8 cellular contexts compared by ENCODE assay signal in genomic region chr2:12456293-12457151, GRCh38.
DNase-seq lines count a peak whose midpoint lies in the region; ATAC-seq and TF ChIP-seq lines count a peak whose summit lies in the region.

No MANE protein-coding gene starts in this region.

- TF ChIP-seq POLR2A in heart left ventricle (IDR thresholded peaks at IDR 0.05): no peak

- CTCF ChIA-PET in activated naive CD4-positive, alpha-beta T cell treated with anti-CD3 and anti-CD28 coated beads for 36 hours (lab: Charles Lee): no interaction called here

- no peaks in the 10 kb centered on the region for H3K27me3 Mint-ChIP-seq in activated naive CD4-positive, alpha-beta T cell treated with anti-CD3 and anti-CD28 coated beads for 36 hours (ENCODE audit: low read depth)

- peak overlapping the region; percentile 63 for H3K4me3 Mint-ChIP-seq in activated naive CD4-positive, alpha-beta T cell treated with anti-CD3 and anti-CD28 coated beads for 36 hours

- intact Hi-C loops in activated naive CD4-positive, alpha-beta T cell treated with anti-CD3 and anti-CD28 coated beads for 36 hours (cut with micrococcal nuclease): loop anchor here (1.0 to 2.0 kb wide), 4 partner anchors 14 to 99 kb away; no protein-coding TSS in a partner anchor
- intact Hi-C loops in heart left ventricle (cut with DNase I): no loop called here

- no peaks in the 10 kb centered on the region for H3K36me3 Mint-ChIP-seq in activated naive CD4-positive, alpha-beta T cell treated with anti-CD3 and anti-CD28 coated beads for 36 hours (ENCODE audit: low read depth)

- no peaks in the 10 kb centered on the region for H3K9me3 Mint-ChIP-seq in activated naive CD4-positive, alpha-beta T cell treated with anti-CD3 and anti-CD28 coated beads for 36 hours

- H3K27me3 ChIP-seq in heart left ventricle (no peaks in the 10 kb centered on the region), skeletal muscle tissue (ENCODE audit: control insufficient read depth in 3 of 3, insufficient read depth in 3 of 3, low read length in 3 of 3) (no peaks in the 10 kb centered on the region)

- TF ChIP-seq CTCF in AG10803 (conservative IDR thresholded peaks at IDR 0.05; ENCODE audit: low read length) (no peak), heart left ventricle (IDR thresholded peaks at IDR 0.05) (no peak)

- peak overlapping the region; percentile 86 for H3K27ac Mint-ChIP-seq in activated naive CD4-positive, alpha-beta T cell treated with anti-CD3 and anti-CD28 coated beads for 36 hours

- 19 to 26% (median 24%) methylated on average over 7 of the region's 7 CpGs for WGBS in heart left ventricle, 4 donors

- H3K4me1 Mint-ChIP-seq in activated naive CD4-positive, alpha-beta T cell treated with anti-CD3 and anti-CD28 coated beads for 36 hours (ENCODE audit: low read depth): peaks cover 36% of the 10 kb centered on the region

- ATAC-seq in HG03378 (IDR thresholded peaks at IDR 0.05; ENCODE audit: unreplicated experiment): peak; percentile 99
- ATAC-seq in heart left ventricle: peak; percentile 90 to 98 (median 97)

- H3K27ac ChIP-seq in heart left ventricle: peak overlapping the region in 10 of 12 donors; percentile 5 to 85 (median 47)
- H3K27ac ChIP-seq in skeletal muscle tissue (ENCODE audit: low read depth, low read length): peak overlapping the region; percentile 9

- H3K4me1 ChIP-seq in heart left ventricle (peaks cover 0 to 35% (median 13%) of the 10 kb centered on the region in 12 donors), skeletal muscle tissue (ENCODE audit: control insufficient read depth in 3 of 3, insufficient read depth in 3 of 3, low read length in 3 of 3) (peaks cover 11 to 17% (median 12%) of the 10 kb centered on the region in 3 donors)

- H3K4me3 ChIP-seq in AG10803 (ENCODE audit: low read length): peak overlapping the region; percentile 2; the same call in 1 of the 2 replicates
- peak overlapping the region in 9 of 12 donors; percentile 8 to 43 (median 30) for H3K4me3 ChIP-seq in heart left ventricle
- H3K4me3 ChIP-seq in skeletal muscle tissue (ENCODE audit: low read length in 3 of 3): peak overlapping the region; percentile 14 to 55 (median 34)

- peak; percentile 100 for DNase-seq in AG10803 (ENCODE audit: low read depth)
- DNase-seq in GM19238 (ENCODE audit: insufficient read length, low spot score): peak; percentile 6
- peak; percentile 100 for DNase-seq in SIG-M5 treated with dmso at 0.1 percent for 504 hours (lab: John Stamatoyannopoulos, UW; ENCODE audit: unreplicated experiment)
- peak; percentile 79 for DNase-seq in activated naive CD4-positive, alpha-beta T cell treated with anti-CD3 and anti-CD28 coated beads for 36 hours
- DNase-seq in heart left ventricle: peak; percentile 76 to 94 (median 85)
- no peak for DNase-seq in NCI-H1930 (lab: John Stamatoyannopoulos, UW)

- H3K9me3 ChIP-seq in heart left ventricle (peaks cover 0 to 5% (median 0%) of the 10 kb centered on the region in 12 donors), skeletal muscle tissue (ENCODE audit: control insufficient read depth in 3 of 3, low read length in 3 of 3) (no peaks in the 10 kb centered on the region)

- H3K9ac ChIP-seq in skeletal muscle tissue (ENCODE audit: low read depth in 1 of 3, low read length in 3 of 3): no peak overlapping the region

- H3K36me3 ChIP-seq in heart left ventricle (no peaks in the 10 kb centered on the region), skeletal muscle tissue (ENCODE audit: control insufficient read depth in 3 of 3, insufficient read depth in 3 of 3, low read length in 3 of 3) (no peaks in the 10 kb centered on the region)

Comparison
In these comparisons a context has a peak if more than half of its experiments do, and no peak if none do; other contexts are left out.
1. DNase-seq: peak in AG10803 (single experiment), GM19238 (single experiment), SIG-M5 treated with dmso at 0.1 percent for 504 hours (single experiment), activated naive CD4-positive, alpha-beta T cell treated with anti-CD3 and anti-CD28 coated beads for 36 hours (single experiment) and heart left ventricle (5 of 5); none in NCI-H1930 (0 of 2).
2. Peak in every context shown above with its lines, with median percentiles within 50 percentile points of each other: H3K4me3 ChIP-seq.